Comparison of ENCODE assay signal across 21 cellular contexts in the genomic region with DNA sequence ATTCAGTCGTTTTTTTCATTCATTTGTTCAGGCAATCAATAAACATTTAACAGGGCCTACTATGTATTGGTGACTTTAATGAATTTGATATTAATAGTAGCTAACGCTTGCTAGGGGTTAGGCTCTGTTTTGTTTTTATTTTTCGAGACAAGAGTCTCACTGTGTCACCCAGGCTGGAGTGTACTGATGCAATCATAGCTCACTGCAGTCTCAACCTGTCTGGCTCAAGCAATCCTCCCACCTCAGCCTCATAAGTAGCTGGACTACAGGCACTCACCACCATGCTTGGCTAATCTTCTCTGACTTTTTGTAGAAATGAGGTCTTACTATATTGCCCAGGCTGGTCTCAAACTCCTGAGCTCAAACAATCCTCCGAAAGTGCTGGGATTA. TPM values are rescaled to one million over a fixed set of nuclear protein-coding genes. Genes with fewer than 3 reads are reported as not detected.
DNase-seq lines count a peak whose midpoint lies in the region; ATAC-seq, FAIRE-seq and TF ChIP-seq lines count a peak whose summit lies in the region.
"Had no signal": no experiment of that assay in that cellular context is flagged by ENCODE, and none has a peak within 500 bp of the region (broad histone marks: within the 10 kb centered on the region; RNA-seq: fewer than 3 reads in every experiment).

No MANE protein-coding gene starts in this region.

- H2BK20ac ChIP-seq in H9 (ENCODE audit: low read depth, low read length, poor library complexity, severe bottlenecking) (no peak overlapping the region), H1 (ENCODE audit: low read length) (no peak overlapping the region)

- no peak overlapping the region for H3K23ac ChIP-seq in H9 (ENCODE audit: insufficient read length, low read depth, low read length)
- H3K23ac ChIP-seq in H1 (ENCODE audit: insufficient read length): no peak overlapping the region

- no peak for TF ChIP-seq RAD21 in H1 (IDR thresholded peaks at IDR 0.05 in 1 of 2, conservative IDR thresholded peaks at IDR 0.05 in 1 of 2; ENCODE audit: low read depth in 2 of 2, low read length in 2 of 2)

- H3T11ph ChIP-seq in H9 (ENCODE audit: low read length): no peak overlapping the region

- H3K23me2 ChIP-seq in H9 (ENCODE audit: insufficient read length, low read depth, low read length, poor library complexity, severe bottlenecking) (no peaks in the 10 kb centered on the region), H1 (ENCODE audit: low read depth, low read length) (no peaks in the 10 kb centered on the region)

- DNase-seq in AML-193 (lab: John Stamatoyannopoulos, UW): peak; percentile 19 to 23
- DNase-seq in H9: no peak
- peak; percentile 63 for DNase-seq in NCI-H82 treated with DMSO at 0.1 percent for 48 hours (lab: John Stamatoyannopoulos, UW; ENCODE audit: unreplicated experiment)
- no peak for DNase-seq in H1 (ENCODE audit: low read depth in 1 of 2, low spot score in 2 of 2)
- no peak for DNase-seq in D721Med (ENCODE audit: insufficient read length, low spot score)
- DNase-seq: COR-L47, DMS153, EL, NCI-H1436, NCI-H2029 treated with DMSO at 0.1 percent for 48 hours, NCI-H748 treated with DMSO at 0.1 percent for 48 hours, SHP77 treated with DMSO at 0.1 percent for 48 hours, SW 1271 had no signal

- H3K4ac ChIP-seq in H9 (ENCODE audit: low read depth, low read length) (no peak overlapping the region), H1 (replicated peaks; ENCODE audit: insufficient read length, low read depth, low read length) (no peak overlapping the region)

- no peak overlapping the region for H3K4me3 Mint-ChIP-seq in H9
- H3K4me3 Mint-ChIP-seq: IgD-negative memory B cell had no signal

- H3K27me3 ChIP-seq in H9 (ENCODE audit: insufficient read depth, low read length): no peaks in the 10 kb centered on the region
- H3K27me3 ChIP-seq in H1 (replicated peaks in 1 of 4; ENCODE audit: control insufficient read depth in 3 of 4, extremely low read depth in 1 of 4, insufficient read depth in 3 of 4, low read length in 3 of 4): no peaks in the 10 kb centered on the region

- FAIRE-seq in H1 (lab: Jason Lieb, UNC) (no peak), D721Med (lab: Jason Lieb, UNC) (no peak)
- FAIRE-seq: A204.1, HTR-8/SVneo had no signal

- POLR2A ChIA-PET in H1 (lab: Charles Lee; ENCODE audit: partially characterized antibody): interaction anchor here (1.1 to 2.0 kb wide), 2 partner anchors 15 to 124 kb away, joined by 4 read pairs; no protein-coding TSS in a partner anchor

- H3K79me2 ChIP-seq in H9 (ENCODE audit: insufficient read depth, low read length) (no peaks in the 10 kb centered on the region), H1 (ENCODE audit: control insufficient read depth in 1 of 2, insufficient read depth in 2 of 2, low read length in 2 of 2) (no peaks in the 10 kb centered on the region)

- H3K27ac ChIP-seq in H9 (ENCODE audit: insufficient read length, low read depth, low read length): no peak overlapping the region
- H3K27ac ChIP-seq in H1 (ENCODE audit: low read depth, low read length): no peak overlapping the region
- H3K27ac ChIP-seq: C4-2B had no signal

- H2BK5ac ChIP-seq in H9 (ENCODE audit: insufficient read length, low read length) (no peak overlapping the region), H1 (ENCODE audit: low read depth, low read length) (no peak overlapping the region)

- H3K27ac Mint-ChIP-seq in H9: no peak overlapping the region
- H3K27ac Mint-ChIP-seq: IgD-negative memory B cell had no signal

- H4K8ac ChIP-seq in H9 (replicated peaks; ENCODE audit: insufficient read length, low read depth, low read length): no peak overlapping the region
- H4K8ac ChIP-seq in H1 (ENCODE audit: extremely low read depth, insufficient read depth, low read length): no peak overlapping the region

- no peak overlapping the region for H3K4me3 ChIP-seq in H1 (ENCODE audit: extremely low read depth in 1 of 4, insufficient read depth in 2 of 4, low read depth in 3 of 4, low read length in 4 of 4)
- H3K4me3 ChIP-seq: HAP-1 had no signal

- TF ChIP-seq POLR2A in H1 (IDR thresholded peaks at IDR 0.05; ENCODE audit: control extremely low read depth in 1 of 2, low read depth in 2 of 2, low read length in 2 of 2): no peak

- no peak overlapping the region for H4K91ac ChIP-seq in H9 (ENCODE audit: insufficient read length, low read depth, low read length)
- H4K91ac ChIP-seq in H1 (replicated peaks; ENCODE audit: insufficient read length, low read length): no peak overlapping the region

- TF ChIP-seq CTCF in H9 (conservative IDR thresholded peaks at IDR 0.05): no peak
- no peak for TF ChIP-seq CTCF in H1 (IDR thresholded peaks at IDR 0.05; ENCODE audit: control extremely low read depth in 1 of 3, insufficient read depth in 1 of 3, low read depth in 1 of 3, low read length in 3 of 3)
- TF ChIP-seq CTCF in D721Med (IDR thresholded peaks at IDR 0.05; ENCODE audit: insufficient read depth, missing control alignments): no peak

- H2AFZ ChIP-seq in H9 (ENCODE audit: low read length) (no peak overlapping the region), H1 (ENCODE audit: low read length) (no peak overlapping the region)

- H3K18ac ChIP-seq in H9 (ENCODE audit: insufficient read length, low read depth, low read length) (no peak overlapping the region), H1 (ENCODE audit: extremely low read depth, low read length) (no peak overlapping the region)

- no peak overlapping the region for H4K5ac ChIP-seq in H9 (ENCODE audit: insufficient read length, low read depth, low read length)
- no peak overlapping the region for H4K5ac ChIP-seq in H1 (ENCODE audit: insufficient read length, low read depth, low read length)

- H4K20me1 ChIP-seq in H9 (ENCODE audit: control insufficient read depth, insufficient read depth, insufficient read length) (no peaks in the 10 kb centered on the region), H1 (replicated peaks in 1 of 2; ENCODE audit: control insufficient read depth in 1 of 2, insufficient read depth in 2 of 2, low read length in 2 of 2) (no peaks in the 10 kb centered on the region)

- no peaks in the 10 kb centered on the region for H3K36me3 ChIP-seq in H1 (ENCODE audit: control insufficient read depth in 2 of 4, insufficient read depth in 4 of 4, low read length in 3 of 4)
- H3K36me3 ChIP-seq: HAP-1 had no signal

- no peak overlapping the region for H2BK120ac ChIP-seq in H9 (ENCODE audit: low read depth, low read length, poor library complexity, severe bottlenecking)
- H2BK120ac ChIP-seq in H1 (replicated peaks; ENCODE audit: low read depth, low read length): no peak overlapping the region

- no peaks in the 10 kb centered on the region for H3K9me3 ChIP-seq in H9 (ENCODE audit: control insufficient read depth, low read depth, low read length)
- no peaks in the 10 kb centered on the region for H3K9me3 ChIP-seq in H1 (ENCODE audit: insufficient read depth in 2 of 2, low read depth in 1 of 2, low read length in 1 of 2)
- H3K9me3 ChIP-seq: HAP-1 had no signal

- H2BK15ac ChIP-seq in H9 (ENCODE audit: low read depth, low read length) (no peak overlapping the region), H1 (ENCODE audit: low read length) (0 out of 2 replicates have a peak overlapping the region, but pooled peaks have one; percentile 74)

- H3K9me3 Mint-ChIP-seq in H9: no peaks in the 10 kb centered on the region

- H3K4me1 ChIP-seq in H9 (ENCODE audit: insufficient read depth, low read length) (no peaks in the 10 kb centered on the region; the same call in 1 of the 2 replicates), H1 (replicated peaks in 1 of 4; ENCODE audit: control insufficient read depth in 3 of 4, insufficient read depth in 4 of 4, low read length in 3 of 4) (peaks cover 0 to 3% (median 1%) of the 10 kb centered on the region in 4 experiments; a peak in 2 of 7 replicates)
- H3K4me1 ChIP-seq: HAP-1 had no signal

- H3K79me1 ChIP-seq in H9 (ENCODE audit: insufficient read depth, low read depth, low read length, poor library complexity, severe bottlenecking): no peaks in the 10 kb centered on the region
- no peaks in the 10 kb centered on the region for H3K79me1 ChIP-seq in H1 (ENCODE audit: low read depth, low read length)

- CTCF ChIA-PET in H1 (lab: Charles Lee; ENCODE audit: partially characterized antibody): interaction anchor here (0.5 to 1.2 kb wide), 3 partner anchors 20 to 296 kb away, joined by 3 to 4 read pairs (median 3); no protein-coding TSS in a partner anchor

- no peaks in the 10 kb centered on the region; the same call in none of the 2 replicates for H3K27me3 Mint-ChIP-seq in H9 (ENCODE audit: low read depth)

- H3K56ac ChIP-seq in H9 (ENCODE audit: insufficient read length, low read depth, low read length) (no peak overlapping the region), H1 (replicated peaks; ENCODE audit: insufficient read length, low read depth, low read length) (no peak overlapping the region)

- no peak overlapping the region for H3K9ac ChIP-seq in H9 (ENCODE audit: extremely low read depth, insufficient read length, low read length)
- no peak overlapping the region for H3K9ac ChIP-seq in H1 (replicated peaks in 1 of 4; ENCODE audit: extremely low read depth in 1 of 4, low read depth in 3 of 4, low read length in 3 of 4)

- H3K4me2 ChIP-seq in H9 (ENCODE audit: insufficient read depth, insufficient read length, low read length) (no peak overlapping the region), H1 (ENCODE audit: insufficient read depth in 1 of 2, low read depth in 2 of 2, low read length in 2 of 2) (no peak overlapping the region)

- H2BK12ac ChIP-seq in H9 (ENCODE audit: insufficient read length, low read depth, low read length) (peak overlapping the region; percentile 36), H1 (ENCODE audit: low read depth, low read length) (no peak overlapping the region)

- peaks cover 16 to 30% of the 10 kb centered on the region in 2 experiments for H3K4me1 Mint-ChIP-seq in H9

- TF ChIP-seq EP300 in H1 (IDR thresholded peaks at IDR 0.05; ENCODE audit: borderline replicate concordance in 1 of 2, low read depth in 2 of 2, low read length in 2 of 2): no peak

- no peak overlapping the region for H3K14ac ChIP-seq in H9 (ENCODE audit: insufficient read depth, low read length)
- H3K14ac ChIP-seq in H1 (ENCODE audit: insufficient read length): no peak overlapping the region

- H2AK5ac ChIP-seq in H9 (ENCODE audit: insufficient read length, low read length): no peak overlapping the region
- no peak overlapping the region for H2AK5ac ChIP-seq in H1 (ENCODE audit: low read depth, low read length)

- ATAC-seq in HG03108 (IDR thresholded peaks at IDR 0.05; ENCODE audit: unreplicated experiment): no peak
- ATAC-seq in GM21515 (IDR thresholded peaks at IDR 0.05; ENCODE audit: unreplicated experiment): no peak
- no peak for ATAC-seq in GM19023 (IDR thresholded peaks at IDR 0.05; ENCODE audit: unreplicated experiment)

- WGBS in H9 (ENCODE audit: extremely low coverage, insufficient read length, low lambda C conversion rate): no CpG with 5 or more reads among the region's 4 CpGs
- WGBS in H1 (ENCODE audit: extremely low coverage in 1 of 2, insufficient coverage in 1 of 2, insufficient read length in 1 of 2, insufficient replicate concordance in 2 of 2, low coverage in 1 of 2, low lambda C conversion rate in 2 of 2, missing lambda C conversion rate in 1 of 2), 2 experiments: 85% methylated on average over 4 of the region's 4 CpGs; no CpG with 5 or more reads in 1 of the 2 experiments

- no peaks in the 10 kb centered on the region for H3K36me3 Mint-ChIP-seq in H9 (ENCODE audit: insufficient read depth in 1 of 3, low read depth in 3 of 3)
- H3K36me3 Mint-ChIP-seq: IgD-negative memory B cell had no signal

RNA-seq across cellular contexts. Expression of gene MED13L, which starts 25.6 kb away (rescaled TPM):
- 51.3 and 52.4 TPM in 2 replicates for total RNA-seq in H9 (2021)
- 49.0 and 51.7 TPM in 2 replicates for total RNA-seq in H1 (2021; fragmentation: NEBNext Ultra II Directional; extraction: Animal tissue kit (Norgen Biotek cat#: 25700))
- 14.7 and 15.9 TPM in 2 replicates for polyA plus RNA-seq in H1 (2011; rRNA removed)
- 16.0 TPM for polyA plus RNA-seq in H1 (2011; cell fraction: cytosol; rRNA removed)
- polyA plus RNA-seq in H1 (2011; cell fraction: nucleus; rRNA removed): 42.0 TPM
- 12.7 to 18.3 TPM (median 15.3 TPM) in 4 replicates for polyA plus RNA-seq in H1 (2012, experiment 1 of 2)
- 1.4 TPM for polyA plus RNA-seq in H1 (2012, experiment 2 of 2)
- 13.5 TPM for polyA plus RNA-seq in H1 (2013, experiment 1 of 2)
- polyA plus RNA-seq in H1 (2013, experiment 2 of 2): 12.2 TPM
- 108 and 121 TPM in 2 replicates for polyA minus RNA-seq in H1 (2011; rRNA and poly(A)+ RNA removed)
- 37.8 TPM for polyA minus RNA-seq in H1 (2011; cell fraction: cytosol; rRNA and poly(A)+ RNA removed)
- polyA minus RNA-seq in H1 (2011; cell fraction: nucleus; rRNA and poly(A)+ RNA removed): 231 TPM

Comparison
In these comparisons a context has a peak if more than half of its experiments do, and no peak if none do; other contexts are left out.
1. DNase-seq: peak in AML-193 (2 of 2) and NCI-H82 treated with DMSO at 0.1 percent for 48 hours (single experiment); none in H9 (single experiment), H1 (0 of 2) and D721Med (single experiment).